1 cellular context compared by ENCODE assay signal in the genomic region with DNA sequence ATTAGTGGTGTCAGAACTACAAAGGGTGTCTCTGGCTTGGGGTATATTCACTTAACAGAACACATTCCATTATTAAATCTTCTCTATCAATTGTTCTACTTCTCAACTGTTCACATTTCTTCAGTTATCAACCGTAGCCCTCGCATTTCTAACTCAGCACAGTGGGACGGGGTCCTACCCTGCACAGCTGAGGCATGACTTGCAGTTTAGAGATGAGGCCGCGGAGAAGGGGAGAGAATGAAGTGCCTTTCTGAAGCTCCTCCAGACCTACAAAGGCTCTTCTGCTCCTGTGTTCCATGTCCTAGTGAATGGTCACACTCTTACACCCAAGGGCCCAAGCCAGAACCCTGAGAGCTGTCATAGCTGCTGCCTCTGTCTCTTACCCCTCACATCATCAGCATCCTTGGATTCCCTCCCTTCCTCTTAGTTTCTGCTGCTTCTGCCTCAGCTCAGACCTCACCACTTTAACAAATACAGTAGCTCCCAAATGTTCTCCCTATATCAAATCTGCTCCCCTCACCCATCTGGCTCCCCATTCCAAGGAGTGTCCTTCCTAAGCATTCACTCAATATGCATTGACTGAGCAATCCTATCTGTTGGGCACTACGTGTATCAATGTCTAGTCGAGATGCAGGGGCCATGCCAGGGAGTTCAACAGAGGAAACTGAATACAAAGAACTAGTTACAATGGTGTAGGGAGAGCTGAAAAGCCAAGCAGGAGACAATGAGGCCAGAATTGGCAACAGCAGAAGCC.
TF ChIP-seq lines count a peak whose summit lies in the region.

No MANE protein-coding gene starts in this region.

TF ChIP-seq in IMR-90, 13 proteins besides CTCF, POLR2A, EP300 and RAD21:
- TF ChIP-seq NFE2L2 (IDR thresholded peaks at IDR 0.05; ENCODE audit: low read depth, low read length) (peak; percentile 26; the same call in 1 of the 2 replicates), RFX5 (IDR thresholded peaks at IDR 0.05; ENCODE audit: low read depth, low read length) (no peak)
- TF ChIP-seq, protein P1, sequence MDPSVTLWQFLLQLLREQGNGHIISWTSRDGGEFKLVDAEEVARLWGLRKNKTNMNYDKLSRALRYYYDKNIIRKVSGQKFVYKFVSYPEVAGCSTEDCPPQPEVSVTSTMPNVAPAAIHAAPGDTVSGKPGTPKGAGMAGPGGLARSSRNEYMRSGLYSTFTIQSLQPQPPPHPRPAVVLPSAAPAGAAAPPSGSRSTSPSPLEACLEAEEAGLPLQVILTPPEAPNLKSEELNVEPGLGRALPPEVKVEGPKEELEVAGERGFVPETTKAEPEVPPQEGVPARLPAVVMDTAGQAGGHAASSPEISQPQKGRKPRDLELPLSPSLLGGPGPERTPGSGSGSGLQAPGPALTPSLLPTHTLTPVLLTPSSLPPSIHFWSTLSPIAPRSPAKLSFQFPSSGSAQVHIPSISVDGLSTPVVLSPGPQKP (IDR thresholded peaks at IDR 0.05; ENCODE audit: borderline replicate concordance, low read depth, low read length) = no peak
